ENCODE assay signal across 8 cellular contexts in genomic region chr1:241592273-241592958, GRCh38. TPM values are rescaled to one million over a fixed set of nuclear protein-coding genes. Genes with fewer than 3 reads are reported as not detected.
DNase-seq lines count a peak whose midpoint lies in the region; ATAC-seq and TF ChIP-seq lines count a peak whose summit lies in the region.
"Had no signal": no experiment of that assay in that cellular context is flagged by ENCODE, and none has a peak within 500 bp of the region (broad histone marks: within the 10 kb centered on the region; RNA-seq: fewer than 3 reads in every experiment).

No MANE protein-coding gene starts in this region.

- H3K4me1 ChIP-seq in osteoblast (ENCODE audit: insufficient read depth, low read length) = peaks cover 25% of the 10 kb centered on the region
- H3K4me1 ChIP-seq in CD4-positive, alpha-beta memory T cell (ENCODE audit: insufficient read depth, low read length) = no peaks in the 10 kb centered on the region

- H3K9me3 ChIP-seq in osteoblast (ENCODE audit: low read depth, low read length) = no peaks in the 10 kb centered on the region
- H3K9me3 ChIP-seq in CD4-positive, alpha-beta memory T cell (ENCODE audit: control insufficient read depth in 1 of 2, low read length in 2 of 2) = no peaks in the 10 kb centered on the region

- no peak overlapping the region for H3K4me3 ChIP-seq in osteoblast (ENCODE audit: insufficient read depth, low read length)
- H3K4me3 ChIP-seq in CD4-positive, alpha-beta memory T cell (ENCODE audit: low read length in 2 of 2) = no peak overlapping the region

- no peaks in the 10 kb centered on the region for H3K4me1 Mint-ChIP-seq in CD4-positive, alpha-beta memory T cell

- no peak overlapping the region for H3K27ac Mint-ChIP-seq in CD4-positive, alpha-beta memory T cell

- in situ Hi-C loops in G401 (cut with HindIII; ENCODE audit: low sequenced_read_pairs) = no loop called here

- H3K27me3 Mint-ChIP-seq in CD4-positive, alpha-beta memory T cell = peaks cover 0 to 3% of the 10 kb centered on the region in 2 donors

- POLR2A ChIA-PET in CD4-positive, alpha-beta memory T cell (lab: Charles Lee; ENCODE audit: partially characterized antibody) = no interaction called here

- H3K27me3 ChIP-seq in osteoblast (ENCODE audit: insufficient read depth, low read length) = no peaks in the 10 kb centered on the region
- H3K27me3 ChIP-seq in CD4-positive, alpha-beta memory T cell (ENCODE audit: insufficient read depth, low read length) = no peaks in the 10 kb centered on the region

- H4K20me1 ChIP-seq in osteoblast (ENCODE audit: insufficient read depth, low read length) = no peaks in the 10 kb centered on the region

- CTCF ChIA-PET in CD4-positive, alpha-beta memory T cell (lab: Charles Lee; ENCODE audit: partially characterized antibody) = interaction anchor here (1.9 kb wide), 1 partner anchor 18 kb away, joined by 10 read pairs; no protein-coding TSS in a partner anchor

- peak overlapping the region; percentile 40 for H3K4me2 ChIP-seq in osteoblast (ENCODE audit: insufficient read depth, low read length)
- H3K4me2 ChIP-seq: KMS-11 had no signal

- ATAC-seq in GM18873 (IDR thresholded peaks at IDR 0.05; ENCODE audit: low FRiP score, unreplicated experiment) (peak; percentile 55), HG02763 (IDR thresholded peaks at IDR 0.05; ENCODE audit: unreplicated experiment) (peak; percentile 52)

- no peak for TF ChIP-seq CTCF in osteoblast (IDR thresholded peaks at IDR 0.05; ENCODE audit: extremely low read depth, low read depth, low read length)

- no peaks in the 10 kb centered on the region for H3K36me3 ChIP-seq in osteoblast (ENCODE audit: insufficient read depth, low read length)
- no peaks in the 10 kb centered on the region for H3K36me3 ChIP-seq in CD4-positive, alpha-beta memory T cell (ENCODE audit: insufficient read depth, low read length)

- H3K27ac ChIP-seq in osteoblast (ENCODE audit: low read depth, low read length) (peak overlapping the region; percentile 41), substantia nigra (ENCODE audit: low read depth, low read length, poor library complexity, severe bottlenecking) (no peak overlapping the region)
- H3K27ac ChIP-seq in CD4-positive, alpha-beta memory T cell (ENCODE audit: low read depth, low read length) = no peak overlapping the region
- H3K27ac ChIP-seq: KMS-11 had no signal

- H3K4me3 Mint-ChIP-seq in CD4-positive, alpha-beta memory T cell = no peak overlapping the region

- DNase-seq in OCI-M1 (lab: John Stamatoyannopoulos, UW) (peak; percentile 30), osteoblast (ENCODE audit: insufficient read length, low spot score, missing footprints) (no peak), substantia nigra (lab: John Stamatoyannopoulos, UW) (no peak), G401 (ENCODE audit: low spot score) (no peak)
- no peak for DNase-seq in CD4-positive, alpha-beta memory T cell

- intact Hi-C loops in CD4-positive, alpha-beta memory T cell (cut with micrococcal nuclease) = no loop called here

- peaks cover 0 to 15% of the 10 kb centered on the region in 2 donors for H3K36me3 Mint-ChIP-seq in CD4-positive, alpha-beta memory T cell

- no peak overlapping the region for H2AFZ ChIP-seq in osteoblast (ENCODE audit: low read length)

- no peaks in the 10 kb centered on the region for H3K9me3 Mint-ChIP-seq in CD4-positive, alpha-beta memory T cell

- H3K79me2 ChIP-seq in osteoblast (ENCODE audit: insufficient read depth, low read length) = no peaks in the 10 kb centered on the region

RNA-seq across cellular contexts. Expression of gene CHML, which starts 47.8 kb away (rescaled TPM):
- 11.6 and 12.1 TPM in 2 replicates for total RNA-seq in osteoblast
- total RNA-seq in G401 (2014; rRNA removed; shearing (Covaris generic)) = 3.4 and 8.9 TPM in 2 replicates
- total RNA-seq in CD4-positive, alpha-beta memory T cell = 1 to 10 TPM; 7.5 to 8.8 TPM
- polyA plus RNA-seq in CD4-positive, alpha-beta memory T cell = 1 to 10 TPM; 2.2 to 2.5 TPM

RNA-seq across cellular contexts. Expression of gene OPN3, which starts 47.8 kb away (rescaled TPM):
- total RNA-seq in osteoblast = 4.7 and 5.1 TPM in 2 replicates
- total RNA-seq in G401 (2014; rRNA removed; shearing (Covaris generic)) = 13.4 and 14.4 TPM in 2 replicates
- 1 to 10 TPM; 3.9 to 4.8 TPM for total RNA-seq in CD4-positive, alpha-beta memory T cell
- 10 to 100 TPM; 12.9 to 17.5 TPM for polyA plus RNA-seq in CD4-positive, alpha-beta memory T cell

RNA-seq across cellular contexts. Expression of gene WDR64, which starts 59.7 kb away (rescaled TPM):
- not detected in 2 replicates for total RNA-seq in osteoblast
- not detected in 2 replicates for total RNA-seq in G401 (2014; rRNA removed; shearing (Covaris generic))
- total RNA-seq in CD4-positive, alpha-beta memory T cell = not detected
- polyA plus RNA-seq in CD4-positive, alpha-beta memory T cell = under 1 TPM in 1 of 2 donors, not detected in 1; 0.16 TPM
